Comparison of ENCODE assay signal across 18 cellular contexts in genomic region chr7:1936006-1936310, GRCh38.
"Had no signal": no experiment of that assay in that cellular context is flagged by ENCODE, and none has a peak within 500 bp of the region (broad histone marks: within the 10 kb centered on the region; RNA-seq: fewer than 3 reads in every experiment).

No MANE protein-coding gene starts in this region.

- H3K27ac Mint-ChIP-seq: activated CD4-positive, alpha-beta T cell treated with anti-CD3 and anti-CD28 coated beads, Interleukin-2, amount 10 ng/mL, durations not matched to agents 24 days and 14 days; WTC11 had no signal

- H3K27me3 Mint-ChIP-seq: activated CD4-positive, alpha-beta T cell treated with anti-CD3 and anti-CD28 coated beads, Interleukin-2, amount 10 ng/mL, durations not matched to agents 24 days and 14 days; naive B cell had no signal

- H3K9me3 ChIP-seq: prostate gland, sigmoid colon, SJSA1 had no signal

- H3K4me3 Mint-ChIP-seq: activated CD4-positive, alpha-beta T cell treated with anti-CD3 and anti-CD28 coated beads, Interleukin-2, amount 10 ng/mL, durations not matched to agents 24 days and 14 days; WTC11 had no signal

- H3K27ac ChIP-seq: coronary artery, prostate gland, sigmoid colon, SJSA1 had no signal

- H3K9me3 Mint-ChIP-seq: activated CD4-positive, alpha-beta T cell treated with anti-CD3 and anti-CD28 coated beads, Interleukin-2, amount 10 ng/mL, durations not matched to agents 24 days and 14 days had no signal

- FAIRE-seq: astrocyte had no signal

- H3K4me1 Mint-ChIP-seq: WTC11 had no signal

- ATAC-seq: WTC11 had no signal

- DNase-seq: activated CD4-positive, alpha-beta T cell treated with anti-CD3 and anti-CD28 coated beads, Interleukin-2, amount 10 ng/mL, durations not matched to agents 24 days and 14 days; activated gamma-delta T cell treated with Interleukin-2 at 50 U/mL for 16 hours; activated T-cell treated with anti-CD3 and anti-CD28 coated beads, Interleukin-2, amount 50 U/mL, for 48 hours; effector CD4-positive, alpha-beta T cell; hypothalamus; midbrain; naive B cell; occipital lobe; sigmoid colon; stimulated activated CD4-positive, alpha-beta T cell treated with anti-CD3 and anti-CD28 coated beads, Interleukin-12 subunit alpha, Interleukin-12 subunit beta, amount 100 ng/mL, for 4 hours; stimulated activated naive CD4-positive, alpha-beta T cell; SW 1271; trophoblast cell had no signal

- H3K27me3 ChIP-seq: sigmoid colon, SJSA1 had no signal
